Comparison of ENCODE assay signal across 11 cellular contexts in genomic region chrX:26309262-26309661, GRCh38.
"Had no signal": no experiment of that assay in that cellular context is flagged by ENCODE, and none has a peak within 500 bp of the region (broad histone marks: within the 10 kb centered on the region; RNA-seq: fewer than 3 reads in every experiment).

No MANE protein-coding gene starts in this region.

- H2AFZ ChIP-seq: GM23248, GM23338 had no signal

- FAIRE-seq: H1, H54 had no signal

- H3K4me3 Mint-ChIP-seq: GM23338, H9, HFFc6 had no signal

- ATAC-seq: GM23338, HCT116 had no signal

- H3K4me1 ChIP-seq: HAP-1 had no signal

- H3K9me3 Mint-ChIP-seq: GM23338 had no signal

- H3K27ac ChIP-seq: GM23248 had no signal

- H3K9ac ChIP-seq: GM23248 had no signal

- H3K9me3 ChIP-seq: HAP-1 had no signal

- DNase-seq: GM23248, GOT3, H7, H9, HCEC 1CT, HFFc6 had no signal

- H3K4me3 ChIP-seq: GM23248, GM23338, HAP-1 had no signal

- H3K36me3 ChIP-seq: HAP-1 had no signal

- H3K27ac Mint-ChIP-seq: GM23338, H9, HFFc6 had no signal

- H3K4me2 ChIP-seq: GM23338 had no signal
